Comparison of ENCODE assay signal across 10 cellular contexts in genomic region chr3:50269460-50269859, GRCh38. TPM values are rescaled to one million over a fixed set of nuclear protein-coding genes. Genes with fewer than 3 reads are reported as not detected.
DNase-seq lines count a peak whose midpoint lies in the region; ATAC-seq and TF ChIP-seq lines count a peak whose summit lies in the region.
"Had no signal": no experiment of that assay in that cellular context is flagged by ENCODE, and none has a peak within 500 bp of the region (broad histone marks: within the 10 kb centered on the region; RNA-seq: fewer than 3 reads in every experiment).

No MANE protein-coding gene starts in this region.

- no peak for ATAC-seq in GM18867 (IDR thresholded peaks at IDR 0.05; ENCODE audit: unreplicated experiment)
- no peak for ATAC-seq in activated T-cell treated with anti-CD3 and anti-CD28 coated beads, Interleukin-2, amount 50 U/mL, for 72 hours (replicated peaks in 1 of 2)
- ATAC-seq: T-helper 17 cell had no signal

- no peak overlapping the region for H3K27ac Mint-ChIP-seq in neural crest cell (ENCODE audit: unreplicated experiment)
- H3K27ac Mint-ChIP-seq in type B pancreatic cell, result peak overlapping the region; percentile 73
- H3K27ac Mint-ChIP-seq in activated T-cell treated with anti-CD3 and anti-CD28 coated beads, Interleukin-2, amount 50 U/mL, for 72 hours, result no peak overlapping the region
- H3K27ac Mint-ChIP-seq: T-helper 17 cell had no signal

- no peaks in the 10 kb centered on the region for H3K9me3 Mint-ChIP-seq in neural crest cell
- H3K9me3 Mint-ChIP-seq in type B pancreatic cell, result no peaks in the 10 kb centered on the region
- H3K9me3 Mint-ChIP-seq in activated T-cell treated with anti-CD3 and anti-CD28 coated beads, Interleukin-2, amount 50 U/mL, for 72 hours, result no peaks in the 10 kb centered on the region

- no peaks in the 10 kb centered on the region for H4K20me1 ChIP-seq in OCI-LY7 (ENCODE audit: insufficient read depth, low read length)

- CTCF ChIA-PET in OCI-LY7 (lab: Charles Lee; ENCODE audit: unreplicated experiment), result no interaction called here

- DNase-seq in neural crest cell (ENCODE audit: low read depth, low spot score) (no peak), type B pancreatic cell (ENCODE audit: extremely low spot score, unreplicated experiment) (no peak), OCI-LY7 (ENCODE audit: low spot score) (no peak)
- DNase-seq in activated T-cell treated with anti-CD3 and anti-CD28 coated beads, Interleukin-2, amount 50 U/mL, for 72 hours, result no peak
- DNase-seq: NCI-H1092, T-helper 17 cell had no signal

- H3K9me3 ChIP-seq in ectodermal cell (ENCODE audit: control insufficient read depth, low read length), result no peaks in the 10 kb centered on the region
- H3K9me3 ChIP-seq in OCI-LY7 (ENCODE audit: low read length), result no peaks in the 10 kb centered on the region
- H3K9me3 ChIP-seq: mucosa of descending colon had no signal

- H3K36me3 ChIP-seq in ectodermal cell (ENCODE audit: control insufficient read depth, insufficient read depth, low read length) (no peaks in the 10 kb centered on the region), OCI-LY7 (ENCODE audit: insufficient read depth, low read length) (no peaks in the 10 kb centered on the region)

- WGBS in ectodermal cell, 2 experiments, result 81 to 88% methylated on average over 4 of the region's 4 CpGs

- POLR2A ChIA-PET in OCI-LY7 (lab: Charles Lee), result no interaction called here

- peaks cover 16% of the 10 kb centered on the region for H3K27me3 ChIP-seq in ectodermal cell (ENCODE audit: control insufficient read depth, insufficient read depth, low read length, poor library complexity, severe bottlenecking)

- no TSS peak for BruUV-seq in OCI-LY7 (replicated peaks; lab: Mats Ljungman, UMichigan)

- H3K79me2 ChIP-seq in OCI-LY7 (ENCODE audit: insufficient read depth, low read depth, low read length), result no peaks in the 10 kb centered on the region

- H3K4me1 ChIP-seq in ectodermal cell (ENCODE audit: control insufficient read depth, insufficient read depth, low read length) (peaks cover 54% of the 10 kb centered on the region), OCI-LY7 (ENCODE audit: insufficient read depth, low read length, poor library complexity, severe bottlenecking) (peaks cover 5% of the 10 kb centered on the region)

- intact Hi-C loops in OCI-LY7 (cut with micrococcal nuclease; ENCODE audit: unreplicated experiment), result no loop called here

- H3K4me2 ChIP-seq in OCI-LY7 (ENCODE audit: low read length), result no peak overlapping the region

- H3K4me1 Mint-ChIP-seq in neural crest cell, result peaks cover 35% of the 10 kb centered on the region
- H3K4me1 Mint-ChIP-seq in type B pancreatic cell (ENCODE audit: unreplicated experiment), result peaks cover 42% of the 10 kb centered on the region
- peaks cover 24% of the 10 kb centered on the region for H3K4me1 Mint-ChIP-seq in activated T-cell treated with anti-CD3 and anti-CD28 coated beads, Interleukin-2, amount 50 U/mL, for 72 hours (ENCODE audit: low read depth)

- peak overlapping the region; percentile 51 for H3K4me3 Mint-ChIP-seq in neural crest cell
- peak overlapping the region; percentile 76 for H3K4me3 Mint-ChIP-seq in type B pancreatic cell
- no peak overlapping the region for H3K4me3 Mint-ChIP-seq in activated T-cell treated with anti-CD3 and anti-CD28 coated beads, Interleukin-2, amount 50 U/mL, for 72 hours

- TF ChIP-seq CTCF in neural crest cell (conservative IDR thresholded peaks at IDR 0.05) (no peak), type B pancreatic cell (conservative IDR thresholded peaks at IDR 0.05) (no peak), OCI-LY7 (conservative IDR thresholded peaks at IDR 0.05; ENCODE audit: low read length) (no peak)

- TF ChIP-seq EP300 in Ishikawa (IDR thresholded peaks at IDR 0.05; ENCODE audit: borderline replicate concordance), result no peak

- H3K4me3 ChIP-seq in ectodermal cell (ENCODE audit: insufficient read depth, low read depth, low read length), result peak overlapping the region; percentile 8
- no peak overlapping the region for H3K4me3 ChIP-seq in OCI-LY7 (ENCODE audit: low read depth, low read length, poor library complexity, severe bottlenecking)
- H3K4me3 ChIP-seq: mucosa of descending colon had no signal

- H3K9me2 ChIP-seq in OCI-LY7 (ENCODE audit: insufficient read depth, low read length), result no peaks in the 10 kb centered on the region

- no peak overlapping the region for H2AFZ ChIP-seq in OCI-LY7 (ENCODE audit: low read length)

- H3K27ac ChIP-seq in ectodermal cell (ENCODE audit: insufficient read depth, low read depth, low read length, poor library complexity, severe bottlenecking) (no peak overlapping the region), OCI-LY7 (ENCODE audit: low read depth, low read length, poor library complexity, severe bottlenecking) (no peak overlapping the region)

- peaks cover 34% of the 10 kb centered on the region for H3K27me3 Mint-ChIP-seq in neural crest cell (ENCODE audit: low read depth)
- H3K27me3 Mint-ChIP-seq in type B pancreatic cell, result peaks cover 10% of the 10 kb centered on the region
- H3K27me3 Mint-ChIP-seq in activated T-cell treated with anti-CD3 and anti-CD28 coated beads, Interleukin-2, amount 50 U/mL, for 72 hours (ENCODE audit: low read depth), result peaks cover 37% of the 10 kb centered on the region

- TF ChIP-seq RAD21 in Ishikawa (IDR thresholded peaks at IDR 0.05; ENCODE audit: low read depth), result no peak

- H3K36me3 Mint-ChIP-seq in neural crest cell (ENCODE audit: low read depth) (no peaks in the 10 kb centered on the region), type B pancreatic cell (peaks cover 7% of the 10 kb centered on the region)
- no peaks in the 10 kb centered on the region for H3K36me3 Mint-ChIP-seq in activated T-cell treated with anti-CD3 and anti-CD28 coated beads, Interleukin-2, amount 50 U/mL, for 72 hours (ENCODE audit: insufficient read depth in 2 of 2)

TF ChIP-seq in Ishikawa, 13 proteins besides CTCF, POLR2A, EP300 and RAD21:
- TF ChIP-seq ZBTB7A (IDR thresholded peaks at IDR 0.05; ENCODE audit: low read depth) (peak; percentile 16), TAF1 (IDR thresholded peaks at IDR 0.05; ENCODE audit: low read depth) (no peak)
TF ChIP-seq in Ishikawa: peak in this region for 1.

RNA-seq across cellular contexts. Expression of gene SEMA3B, which starts 0.5 kb away (rescaled TPM):
- 17.9 TPM for polyA plus RNA-seq in ectodermal cell (2013, experiment 1 of 4)
- polyA plus RNA-seq in ectodermal cell (2013, experiment 2 of 4), result 19.8 TPM
- polyA plus RNA-seq in ectodermal cell (2013, experiment 3 of 4), result 13.0 TPM
- polyA plus RNA-seq in ectodermal cell (2013, experiment 4 of 4), result 18.3 TPM
- total RNA-seq in neural crest cell (2.3 and 2.9 TPM in 2 replicates), type B pancreatic cell (ENCODE audit: low replicate concordance) (18.4 and 34.8 TPM in 2 replicates), OCI-LY7 (2022) (0.82 and 1.2 TPM in 2 replicates)
- 1 to 10 TPM; 1.9 to 3.3 TPM for total RNA-seq in activated T-cell treated with anti-CD3 and anti-CD28 coated beads, Interleukin-2, amount 50 U/mL, for 72 hours
- total RNA-seq in OCI-LY7 (2014; rRNA removed; shearing (Covaris generic)), result 0.10 and 0.28 TPM in 2 replicates

RNA-seq across cellular contexts. Expression of gene LSMEM2, which starts 9.4 kb away (rescaled TPM):
- polyA plus RNA-seq in ectodermal cell (2013, experiment 1 of 4), result 0.28 TPM
- polyA plus RNA-seq in ectodermal cell (2013, experiment 2 of 4), result 0.37 TPM
- 0.16 TPM for polyA plus RNA-seq in ectodermal cell (2013, experiment 3 of 4)
- polyA plus RNA-seq in ectodermal cell (2013, experiment 4 of 4), result 0.41 TPM
- total RNA-seq in neural crest cell, result not detected in 2 replicates
- not detected in 2 replicates for total RNA-seq in type B pancreatic cell (ENCODE audit: low replicate concordance)
- total RNA-seq in activated T-cell treated with anti-CD3 and anti-CD28 coated beads, Interleukin-2, amount 50 U/mL, for 72 hours, result under 1 TPM in 1 of 2 donors, not detected in 1; 0.26 TPM
- total RNA-seq in OCI-LY7 (2014; rRNA removed; shearing (Covaris generic)), result not detected in 2 replicates
- total RNA-seq in OCI-LY7 (2022), result not detected in 2 replicates
- total RNA-seq: T-helper 17 cell had no signal

RNA-seq across cellular contexts. Expression of gene IFRD2, which starts 22.8 kb away (rescaled TPM):
- polyA plus RNA-seq in ectodermal cell (2013, experiment 1 of 4), result 48.5 TPM
- 47.8 TPM for polyA plus RNA-seq in ectodermal cell (2013, experiment 2 of 4)
- polyA plus RNA-seq in ectodermal cell (2013, experiment 3 of 4), result 41.9 TPM
- 41.7 TPM for polyA plus RNA-seq in ectodermal cell (2013, experiment 4 of 4)
- total RNA-seq in neural crest cell, result 69.2 and 77.1 TPM in 2 replicates
- 60.9 and 80.5 TPM in 2 replicates for total RNA-seq in type B pancreatic cell (ENCODE audit: low replicate concordance)
- 10 to 100 TPM; 56.3 to 62.1 TPM for total RNA-seq in activated T-cell treated with anti-CD3 and anti-CD28 coated beads, Interleukin-2, amount 50 U/mL, for 72 hours
- 73.1 and 95.5 TPM in 2 replicates for total RNA-seq in OCI-LY7 (2014; rRNA removed; shearing (Covaris generic))
- total RNA-seq in OCI-LY7 (2022), result 93.3 and 97.3 TPM in 2 replicates

RNA-seq across cellular contexts. Expression of gene HYAL3, which starts 29.7 kb away (rescaled TPM):
- 4.8 TPM for polyA plus RNA-seq in ectodermal cell (2013, experiment 1 of 4)
- 4.2 TPM for polyA plus RNA-seq in ectodermal cell (2013, experiment 2 of 4)
- 4.1 TPM for polyA plus RNA-seq in ectodermal cell (2013, experiment 3 of 4)
- polyA plus RNA-seq in ectodermal cell (2013, experiment 4 of 4), result 3.0 TPM
- 2.9 and 4.4 TPM in 2 replicates for total RNA-seq in neural crest cell
- 2.9 and 4.0 TPM in 2 replicates for total RNA-seq in type B pancreatic cell (ENCODE audit: low replicate concordance)
- 1 to 10 TPM; 6.7 to 7.1 TPM for total RNA-seq in activated T-cell treated with anti-CD3 and anti-CD28 coated beads, Interleukin-2, amount 50 U/mL, for 72 hours
- 1.2 and 2.7 TPM in 2 replicates for total RNA-seq in OCI-LY7 (2014; rRNA removed; shearing (Covaris generic))
- total RNA-seq in OCI-LY7 (2022), result 3.5 and 4.4 TPM in 2 replicates

RNA-seq across cellular contexts. Expression of gene NAA80, which starts 29.7 kb away (rescaled TPM):
- 15.4 TPM for polyA plus RNA-seq in ectodermal cell (2013, experiment 1 of 4)
- polyA plus RNA-seq in ectodermal cell (2013, experiment 2 of 4), result 12.9 TPM
- polyA plus RNA-seq in ectodermal cell (2013, experiment 3 of 4), result 13.2 TPM
- 19.0 TPM for polyA plus RNA-seq in ectodermal cell (2013, experiment 4 of 4)
- 9.7 and 10.7 TPM in 2 replicates for total RNA-seq in neural crest cell
- total RNA-seq in type B pancreatic cell (ENCODE audit: low replicate concordance), result 12.9 and 13.0 TPM in 2 replicates
- total RNA-seq in activated T-cell treated with anti-CD3 and anti-CD28 coated beads, Interleukin-2, amount 50 U/mL, for 72 hours, result 10 to 100 TPM; 19.5 to 20.0 TPM
- 13.6 and 18.7 TPM in 2 replicates for total RNA-seq in OCI-LY7 (2014; rRNA removed; shearing (Covaris generic))
- 18.7 and 21.7 TPM in 2 replicates for total RNA-seq in OCI-LY7 (2022)

Comparison
In these comparisons a context has a peak if more than half of its experiments do, and no peak if none do; other contexts are left out.
1. H3K4me3 Mint-ChIP-seq: peak in neural crest cell (single experiment) and type B pancreatic cell (single experiment); none in activated T-cell treated with anti-CD3 and anti-CD28 coated beads, Interleukin-2, amount 50 U/mL, for 72 hours (0 of 2).